Comparison of ENCODE assay signal across 1 cellular context in the genomic region with DNA sequence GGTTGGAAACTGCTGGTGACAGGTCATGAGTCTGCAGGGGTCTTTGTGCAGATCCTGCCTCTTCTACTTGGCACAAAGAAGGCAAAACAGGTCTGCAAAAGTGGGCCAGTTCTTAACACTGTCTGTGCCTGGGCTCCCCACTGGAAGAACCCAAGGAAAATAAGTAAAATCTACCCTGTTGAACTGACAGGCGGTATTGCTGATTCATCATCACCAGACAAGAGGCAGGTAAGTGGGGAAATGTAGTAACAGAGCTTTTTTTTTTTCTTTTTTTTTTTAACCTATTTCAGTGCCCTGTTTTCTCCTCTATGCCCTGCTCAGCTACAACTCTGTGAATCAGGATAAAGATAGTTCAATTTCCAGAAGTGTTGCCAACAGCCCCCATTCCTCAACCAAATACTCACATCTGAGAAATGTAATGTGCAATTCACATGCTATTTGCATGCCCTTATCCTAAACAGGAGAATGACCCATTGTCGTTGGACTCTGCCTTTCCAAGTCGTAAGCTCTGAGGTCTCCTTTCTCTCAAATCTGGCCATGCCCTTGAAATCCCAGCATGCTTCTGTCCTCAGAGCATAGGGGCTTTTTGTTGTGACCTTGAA.
TF ChIP-seq lines count a peak whose summit lies in the region.

No MANE protein-coding gene starts in this region.

TF ChIP-seq in HCT116, 20 proteins besides CTCF, POLR2A, EP300 and RAD21:
- TF ChIP-seq SRF (IDR thresholded peaks at IDR 0.05; ENCODE audit: low read depth) (no peak; the same call in 1 of the 2 replicates), EZH2phosphoT487 (IDR thresholded peaks at IDR 0.05; ENCODE audit: borderline replicate concordance) (no peak), FOSL1 (IDR thresholded peaks at IDR 0.05; ENCODE audit: low read depth) (no peak), JUND (IDR thresholded peaks at IDR 0.05) (no peak), ZFX (IDR thresholded peaks at IDR 0.05) (no peak), YY1 (IDR thresholded peaks at IDR 0.05; ENCODE audit: extremely low read depth, insufficient replicate concordance, low read depth, low read length) (no peak), EGR1 (IDR thresholded peaks at IDR 0.05; ENCODE audit: low read depth) (no peak), CEBPB (IDR thresholded peaks at IDR 0.05; ENCODE audit: low read depth) (no peak), TCF7L2 (IDR thresholded peaks at IDR 0.05; ENCODE audit: borderline replicate concordance, extremely low read depth, insufficient read depth, insufficient read length) (no peak), POLR2AphosphoS5 (IDR thresholded peaks at IDR 0.05; ENCODE audit: low read depth, low read length) (no peak), ZNF274 (IDR thresholded peaks at IDR 0.05; ENCODE audit: low read depth, low read length) (no peak), EZH2 (IDR thresholded peaks at IDR 0.05) (no peak), SIN3A (IDR thresholded peaks at IDR 0.05; ENCODE audit: low read depth) (no peak), SP1 (IDR thresholded peaks at IDR 0.05; ENCODE audit: low read depth) (no peak), ELF1 (IDR thresholded peaks at IDR 0.05; ENCODE audit: borderline replicate concordance, low read depth) (no peak)
- TF ChIP-seq, protein P1, sequence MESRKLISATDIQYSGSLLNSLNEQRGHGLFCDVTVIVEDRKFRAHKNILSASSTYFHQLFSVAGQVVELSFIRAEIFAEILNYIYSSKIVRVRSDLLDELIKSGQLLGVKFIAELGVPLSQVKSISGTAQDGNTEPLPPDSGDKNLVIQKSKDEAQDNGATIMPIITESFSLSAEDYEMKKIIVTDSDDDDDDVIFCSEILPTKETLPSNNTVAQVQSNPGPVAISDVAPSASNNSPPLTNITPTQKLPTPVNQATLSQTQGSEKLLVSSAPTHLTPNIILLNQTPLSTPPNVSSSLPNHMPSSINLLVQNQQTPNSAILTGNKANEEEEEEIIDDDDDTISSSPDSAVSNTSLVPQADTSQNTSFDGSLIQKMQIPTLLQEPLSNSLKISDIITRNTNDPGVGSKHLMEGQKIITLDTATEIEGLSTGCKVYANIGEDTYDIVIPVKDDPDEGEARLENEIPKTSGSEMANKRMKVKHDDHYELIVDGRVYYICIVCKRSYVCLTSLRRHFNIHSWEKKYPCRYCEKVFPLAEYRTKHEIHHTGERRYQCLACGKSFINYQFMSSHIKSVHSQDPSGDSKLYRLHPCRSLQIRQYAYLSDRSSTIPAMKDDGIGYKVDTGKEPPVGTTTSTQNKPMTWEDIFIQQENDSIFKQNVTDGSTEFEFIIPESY (IDR thresholded peaks at IDR 0.05; ENCODE audit: extremely low read depth, insufficient replicate concordance, low read length), result no peak
- TF ChIP-seq, protein P2, sequence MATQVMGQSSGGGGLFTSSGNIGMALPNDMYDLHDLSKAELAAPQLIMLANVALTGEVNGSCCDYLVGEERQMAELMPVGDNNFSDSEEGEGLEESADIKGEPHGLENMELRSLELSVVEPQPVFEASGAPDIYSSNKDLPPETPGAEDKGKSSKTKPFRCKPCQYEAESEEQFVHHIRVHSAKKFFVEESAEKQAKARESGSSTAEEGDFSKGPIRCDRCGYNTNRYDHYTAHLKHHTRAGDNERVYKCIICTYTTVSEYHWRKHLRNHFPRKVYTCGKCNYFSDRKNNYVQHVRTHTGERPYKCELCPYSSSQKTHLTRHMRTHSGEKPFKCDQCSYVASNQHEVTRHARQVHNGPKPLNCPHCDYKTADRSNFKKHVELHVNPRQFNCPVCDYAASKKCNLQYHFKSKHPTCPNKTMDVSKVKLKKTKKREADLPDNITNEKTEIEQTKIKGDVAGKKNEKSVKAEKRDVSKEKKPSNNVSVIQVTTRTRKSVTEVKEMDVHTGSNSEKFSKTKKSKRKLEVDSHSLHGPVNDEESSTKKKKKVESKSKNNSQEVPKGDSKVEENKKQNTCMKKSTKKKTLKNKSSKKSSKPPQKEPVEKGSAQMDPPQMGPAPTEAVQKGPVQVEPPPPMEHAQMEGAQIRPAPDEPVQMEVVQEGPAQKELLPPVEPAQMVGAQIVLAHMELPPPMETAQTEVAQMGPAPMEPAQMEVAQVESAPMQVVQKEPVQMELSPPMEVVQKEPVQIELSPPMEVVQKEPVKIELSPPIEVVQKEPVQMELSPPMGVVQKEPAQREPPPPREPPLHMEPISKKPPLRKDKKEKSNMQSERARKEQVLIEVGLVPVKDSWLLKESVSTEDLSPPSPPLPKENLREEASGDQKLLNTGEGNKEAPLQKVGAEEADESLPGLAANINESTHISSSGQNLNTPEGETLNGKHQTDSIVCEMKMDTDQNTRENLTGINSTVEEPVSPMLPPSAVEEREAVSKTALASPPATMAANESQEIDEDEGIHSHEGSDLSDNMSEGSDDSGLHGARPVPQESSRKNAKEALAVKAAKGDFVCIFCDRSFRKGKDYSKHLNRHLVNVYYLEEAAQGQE (IDR thresholded peaks at IDR 0.05; ENCODE audit: low read depth), result no peak
- TF ChIP-seq, protein P3, sequence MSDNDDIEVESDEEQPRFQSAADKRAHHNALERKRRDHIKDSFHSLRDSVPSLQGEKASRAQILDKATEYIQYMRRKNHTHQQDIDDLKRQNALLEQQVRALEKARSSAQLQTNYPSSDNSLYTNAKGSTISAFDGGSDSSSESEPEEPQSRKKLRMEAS (IDR thresholded peaks at IDR 0.05), result no peak
